Comparison of ENCODE assay signal across 18 cellular contexts in the genomic region with DNA sequence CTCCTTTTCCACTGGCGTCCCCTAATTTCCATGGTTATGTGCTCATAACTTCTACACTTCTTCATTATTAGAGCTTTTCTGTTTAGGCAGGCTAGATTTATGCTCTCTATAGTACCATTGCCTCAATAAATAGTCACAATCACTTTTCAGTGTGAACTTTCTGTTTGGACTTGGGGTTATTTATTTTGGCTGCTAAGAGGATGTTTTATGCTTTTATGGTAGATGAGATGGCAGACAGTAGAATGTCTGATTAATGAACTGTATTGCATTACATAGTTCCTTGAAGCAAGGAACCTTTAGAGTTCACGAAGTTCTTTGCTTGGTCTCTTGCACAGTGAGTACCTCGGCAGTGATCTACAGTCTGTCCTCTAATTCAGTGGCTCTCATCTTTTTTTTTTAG. TPM values are rescaled to one million over a fixed set of nuclear protein-coding genes. Genes with fewer than 3 reads are reported as not detected.
"Had no signal": no experiment of that assay in that cellular context is flagged by ENCODE, and none has a peak within 500 bp of the region (broad histone marks: within the 10 kb centered on the region; RNA-seq: fewer than 3 reads in every experiment).

No MANE protein-coding gene starts in this region.

- H3K4me2 ChIP-seq: smooth muscle cell had no signal

- H3K4me1 ChIP-seq: heart right ventricle, right atrium auricular region, sigmoid colon had no signal

- H3K4me3 ChIP-seq: dorsolateral prefrontal cortex, heart right ventricle, lung, right atrium auricular region, sigmoid colon, smooth muscle cell had no signal

- H3K27ac ChIP-seq: dorsolateral prefrontal cortex, heart right ventricle, right atrium auricular region, sigmoid colon had no signal

- H3K36me3 ChIP-seq: heart right ventricle, right atrium auricular region, sigmoid colon had no signal

- H3K27me3 ChIP-seq: right atrium auricular region had no signal

- DNase-seq: cortex of kidney; dorsolateral prefrontal cortex; effector CD8-positive, alpha-beta T cell; heart right ventricle; hypothalamus; left ventricle myocardium superior; mesenchymal stem cell; naive thymus-derived CD4-positive, alpha-beta T cell; posterior cingulate gyrus; sigmoid colon; stimulated activated CD4-positive, alpha-beta T cell treated with anti-CD3 and anti-CD28 coated beads, Interleukin-2, amount 100 ng/mL, for 48 hours; stimulated activated naive CD4-positive, alpha-beta T cell treated with Interleukin-2 at 50 U/mL for 16 hours; trophoblast cell had no signal

- ATAC-seq: esophagus mucosa; heart right ventricle; left ventricle myocardium superior; naive thymus-derived CD4-positive, alpha-beta T cell had no signal

- H3K9me3 ChIP-seq: right atrium auricular region, sigmoid colon had no signal

RNA-seq across cellular contexts. Expression of gene DNAH8, which starts 6.9 kb away (rescaled TPM):
- total RNA-seq: left ventricle myocardium superior, sigmoid colon, smooth muscle cell had no signal
- polyA plus RNA-seq: fibroblast of lung; heart right ventricle; naive thymus-derived CD4-positive, alpha-beta T cell; smooth muscle cell had no signal
